In the genomic region with DNA sequence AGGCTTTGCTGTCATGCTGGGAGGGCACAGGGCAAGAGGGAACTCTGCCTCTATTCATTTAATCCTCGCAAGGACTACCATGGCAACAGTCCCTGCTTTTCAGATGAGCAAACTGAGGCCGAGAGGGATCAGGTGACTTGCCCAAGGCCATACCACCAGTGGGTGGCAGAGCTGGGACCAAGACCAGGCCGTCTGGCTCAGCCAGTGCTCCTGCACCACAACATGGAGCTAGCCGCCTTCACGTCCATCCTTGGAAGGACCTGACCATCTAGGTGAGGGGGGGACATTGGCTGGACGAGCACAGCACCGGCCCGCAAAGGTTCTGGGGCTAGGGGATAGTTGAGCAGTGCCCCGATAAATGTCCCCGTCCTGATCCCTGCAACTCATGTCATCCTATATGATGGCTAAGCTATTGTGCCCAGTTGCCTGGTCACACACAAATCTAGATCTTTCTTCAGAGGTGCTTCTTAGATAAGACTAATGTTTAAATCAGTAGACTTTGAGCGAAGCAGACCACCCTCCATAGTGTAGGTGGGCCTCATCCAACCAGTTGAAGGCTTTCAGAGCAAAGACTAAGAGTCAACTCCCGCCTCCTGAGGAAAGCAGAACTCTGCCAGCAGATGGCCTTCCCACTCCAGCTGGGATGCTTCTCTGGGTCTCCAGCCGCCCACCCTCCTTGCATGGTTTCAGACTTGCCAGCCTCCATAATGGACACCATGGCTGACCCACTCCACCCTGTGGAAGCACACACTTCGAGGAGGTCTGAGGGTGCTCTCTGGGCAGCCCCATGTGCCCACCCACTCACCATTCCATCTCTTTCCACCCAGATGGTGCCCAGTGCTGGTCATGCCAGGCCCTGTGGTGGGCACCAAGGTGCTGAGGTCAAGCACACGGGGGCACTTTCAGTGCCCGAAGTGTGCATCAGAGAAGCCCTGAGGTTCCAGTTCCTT, we compare ENCODE assay signal across 19 cellular contexts.
DNase-seq lines count a peak whose midpoint lies in the region; ATAC-seq and TF ChIP-seq lines count a peak whose summit lies in the region.
"Had no signal": no experiment of that assay in that cellular context is flagged by ENCODE, and none has a peak within 500 bp of the region (broad histone marks: within the 10 kb centered on the region; RNA-seq: fewer than 3 reads in every experiment).

No MANE protein-coding gene starts in this region.

- H3K27me3 Mint-ChIP-seq in stimulated activated memory B cell treated with anti-CD40 and anti-IgM and Interleukin-4, amounts not matched to agents 10 μg/mL and 1 μg/mL and 100 μg/mL, for 72 hours, result peaks cover 38% of the 10 kb centered on the region
- H3K27me3 Mint-ChIP-seq: activated CD4-positive, alpha-beta T cell treated with anti-CD3 and anti-CD28 coated beads, Interleukin-2, amount 10 ng/mL, durations not matched to agents 7 days and 5 days had no signal

- no peaks in the 10 kb centered on the region for H3K9me3 ChIP-seq in A673 (ENCODE audit: low read depth, low read length, poor library complexity, severe bottlenecking)
- H3K9me3 ChIP-seq: transverse colon had no signal

- no peak overlapping the region for H3K4me3 ChIP-seq in A673 (ENCODE audit: low read depth, low read length, poor library complexity, severe bottlenecking)
- H3K4me3 ChIP-seq: transverse colon had no signal

- TF ChIP-seq CTCF in A673 (conservative IDR thresholded peaks at IDR 0.05; ENCODE audit: low read depth, low read length) (no peak), C4-2B (conservative IDR thresholded peaks at IDR 0.05) (peak; percentile 51)

- CTCF ChIA-PET in A673 (lab: Charles Lee), result no interaction called here

- no peak overlapping the region for H3K27ac Mint-ChIP-seq in stimulated activated memory B cell treated with anti-CD40 and anti-IgM and Interleukin-4, amounts not matched to agents 10 μg/mL and 1 μg/mL and 100 μg/mL, for 72 hours
- H3K27ac Mint-ChIP-seq: activated CD4-positive, alpha-beta T cell treated with anti-CD3 and anti-CD28 coated beads, Interleukin-2, amount 10 ng/mL, durations not matched to agents 7 days and 5 days; activated naive CD4-positive, alpha-beta T cell treated with anti-CD3 and anti-CD28 coated beads, Interleukin-2, amount 50 U/mL, for 72 hours; activated T-cell treated with anti-CD3 and anti-CD28 coated beads, Interleukin-2, amount 50 U/mL, for 24 hours; stimulated activated effector memory CD8-positive, alpha-beta T cell treated with anti-CD3 and anti-CD28 coated beads, Interleukin-12 subunit alpha, Interleukin-12 subunit beta, amount 100 ng/mL, for 72 hours had no signal

- intact Hi-C loops in A673 (cut with micrococcal nuclease; ENCODE audit: unreplicated experiment), result no loop called here

- H3K4me3 Mint-ChIP-seq in stimulated activated memory B cell treated with anti-CD40 and anti-IgM and Interleukin-4, amounts not matched to agents 10 μg/mL and 1 μg/mL and 100 μg/mL, for 72 hours, result no peak overlapping the region
- H3K4me3 Mint-ChIP-seq: activated CD4-positive, alpha-beta T cell treated with anti-CD3 and anti-CD28 coated beads, Interleukin-2, amount 10 ng/mL, durations not matched to agents 7 days and 5 days; activated T-cell treated with anti-CD3 and anti-CD28 coated beads, Interleukin-2, amount 50 U/mL, for 24 hours; brain; nephron progenitor cell; stimulated activated effector memory CD8-positive, alpha-beta T cell treated with anti-CD3 and anti-CD28 coated beads, Interleukin-12 subunit alpha, Interleukin-12 subunit beta, amount 100 ng/mL, for 72 hours had no signal

- BruUV-seq in A673 (replicated peaks; lab: Mats Ljungman, UMichigan), result no TSS peak

- DNase-seq in A673 (ENCODE audit: low spot score) (peak; percentile 11), NAMALWA (ENCODE audit: low spot score) (peak; percentile 4), ecto neural progenitor cell (ENCODE audit: low spot score) (peak; percentile 37), D341Med (ENCODE audit: low spot score) (no peak), OCI-M2 (lab: John Stamatoyannopoulos, UW; ENCODE audit: unreplicated experiment) (no peak)
- no peak for DNase-seq in stimulated activated CD4-positive, alpha-beta T cell treated with anti-CD3 and anti-CD28 coated beads, Interleukin-2, amount 100 ng/mL, for 24 hours
- DNase-seq: activated CD4-positive, alpha-beta T cell treated with anti-CD3 and anti-CD28 coated beads, Interleukin-2, amount 10 ng/mL, durations not matched to agents 7 days and 5 days; activated T-cell treated with anti-CD3 and anti-CD28 coated beads, Interleukin-2, amount 50 U/mL, for 24 hours; HCEC 1CT; MV-4-11; NCI-H2081; NCI-H524 treated with DMSO at 0.1 percent for 48 hours; nephron progenitor cell; transverse colon had no signal

- no peaks in the 10 kb centered on the region for H3K27me3 ChIP-seq in A673 (replicated peaks; ENCODE audit: insufficient read depth, low read depth, low read length, poor library complexity)

- H3K4me1 ChIP-seq in A673 (ENCODE audit: insufficient read depth, low read length, poor library complexity, severe bottlenecking), result no peaks in the 10 kb centered on the region
- H3K4me1 ChIP-seq: transverse colon had no signal

- H3K27ac ChIP-seq in A673 (ENCODE audit: low read depth, low read length, poor library complexity, severe bottlenecking) (no peak overlapping the region), C4-2B (no peak overlapping the region)
- H3K27ac ChIP-seq: transverse colon had no signal

- H3K4me1 Mint-ChIP-seq in stimulated activated memory B cell treated with anti-CD40 and anti-IgM and Interleukin-4, amounts not matched to agents 10 μg/mL and 1 μg/mL and 100 μg/mL, for 72 hours, result no peaks in the 10 kb centered on the region
- H3K4me1 Mint-ChIP-seq: activated CD4-positive, alpha-beta T cell treated with anti-CD3 and anti-CD28 coated beads, Interleukin-2, amount 10 ng/mL, durations not matched to agents 7 days and 5 days; stimulated activated effector memory CD8-positive, alpha-beta T cell treated with anti-CD3 and anti-CD28 coated beads, Interleukin-12 subunit alpha, Interleukin-12 subunit beta, amount 100 ng/mL, for 72 hours had no signal

- no peaks in the 10 kb centered on the region for H3K36me3 Mint-ChIP-seq in stimulated activated memory B cell treated with anti-CD40 and anti-IgM and Interleukin-4, amounts not matched to agents 10 μg/mL and 1 μg/mL and 100 μg/mL, for 72 hours
- H3K36me3 Mint-ChIP-seq: activated naive CD4-positive, alpha-beta T cell treated with anti-CD3 and anti-CD28 coated beads, Interleukin-2, amount 50 U/mL, for 72 hours; brain; stimulated activated effector memory CD8-positive, alpha-beta T cell treated with anti-CD3 and anti-CD28 coated beads, Interleukin-12 subunit alpha, Interleukin-12 subunit beta, amount 100 ng/mL, for 72 hours had no signal

- H3K9me3 Mint-ChIP-seq in stimulated activated memory B cell treated with anti-CD40 and anti-IgM and Interleukin-4, amounts not matched to agents 10 μg/mL and 1 μg/mL and 100 μg/mL, for 72 hours, result no peaks in the 10 kb centered on the region
- H3K9me3 Mint-ChIP-seq: activated CD4-positive, alpha-beta T cell treated with anti-CD3 and anti-CD28 coated beads, Interleukin-2, amount 10 ng/mL, durations not matched to agents 7 days and 5 days; activated naive CD4-positive, alpha-beta T cell treated with anti-CD3 and anti-CD28 coated beads, Interleukin-2, amount 50 U/mL, for 72 hours; activated T-cell treated with anti-CD3 and anti-CD28 coated beads, Interleukin-2, amount 50 U/mL, for 24 hours; brain; nephron progenitor cell; stimulated activated effector memory CD8-positive, alpha-beta T cell treated with anti-CD3 and anti-CD28 coated beads, Interleukin-12 subunit alpha, Interleukin-12 subunit beta, amount 100 ng/mL, for 72 hours had no signal

- POLR2A ChIA-PET in A673 (lab: Charles Lee; ENCODE audit: low non-redundant PET), result no interaction called here

- ATAC-seq in stimulated activated memory B cell treated with anti-CD40 and anti-IgM and Interleukin-4, amounts not matched to agents 10 μg/mL and 1 μg/mL and 100 μg/mL, for 72 hours, result no peak
- ATAC-seq: activated naive CD4-positive, alpha-beta T cell treated with anti-CD3 and anti-CD28 coated beads, Interleukin-2, amount 50 U/mL, for 72 hours; stimulated activated effector memory CD8-positive, alpha-beta T cell treated with anti-CD3 and anti-CD28 coated beads, Interleukin-12 subunit alpha, Interleukin-12 subunit beta, amount 100 ng/mL, for 72 hours had no signal

- H3K36me3 ChIP-seq in A673 (ENCODE audit: insufficient read depth, low read length, poor library complexity, severe bottlenecking), result no peaks in the 10 kb centered on the region
- H3K36me3 ChIP-seq: transverse colon had no signal

Comparison
In these comparisons a context has a peak if more than half of its experiments do, and no peak if none do; other contexts are left out.
1. DNase-seq: peak in A673 (single experiment), NAMALWA (single experiment) and ecto neural progenitor cell (single experiment); none in D341Med (single experiment), stimulated activated CD4-positive, alpha-beta T cell treated with anti-CD3 and anti-CD28 coated beads, Interleukin-2, amount 100 ng/mL, for 24 hours (0 of 2) and OCI-M2 (single experiment).